Comparison of ENCODE assay signal across 11 cellular contexts in genomic region chr2:121790276-121790956, GRCh38. TPM values are rescaled to one million over a fixed set of nuclear protein-coding genes. Genes with fewer than 3 reads are reported as not detected.
DNase-seq lines count a peak whose midpoint lies in the region; ATAC-seq and TF ChIP-seq lines count a peak whose summit lies in the region.
"Had no signal": no experiment of that assay in that cellular context is flagged by ENCODE, and none has a peak within 500 bp of the region (broad histone marks: within the 10 kb centered on the region; RNA-seq: fewer than 3 reads in every experiment).

No MANE protein-coding gene starts in this region.

- no peak overlapping the region for H3K4me3 Mint-ChIP-seq in activated CD4-positive, alpha-beta T cell treated with anti-CD3 and anti-CD28 coated beads, Interleukin-2, amount 10 ng/mL, durations not matched to agents 24 days and 14 days
- no peak overlapping the region for H3K4me3 Mint-ChIP-seq in type B pancreatic cell
- no peak overlapping the region for H3K4me3 Mint-ChIP-seq in nephron progenitor cell

- no peaks in the 10 kb centered on the region for H3K4me1 Mint-ChIP-seq in activated CD4-positive, alpha-beta T cell treated with anti-CD3 and anti-CD28 coated beads, Interleukin-2, amount 10 ng/mL, durations not matched to agents 24 days and 14 days
- H3K4me1 Mint-ChIP-seq in type B pancreatic cell (ENCODE audit: unreplicated experiment) (peaks cover 6% of the 10 kb centered on the region), nephron progenitor cell (peaks cover 5% of the 10 kb centered on the region)

- no peaks in the 10 kb centered on the region for H3K36me3 Mint-ChIP-seq in activated CD4-positive, alpha-beta T cell treated with anti-CD3 and anti-CD28 coated beads, Interleukin-2, amount 10 ng/mL, durations not matched to agents 24 days and 14 days (ENCODE audit: low read depth)
- H3K36me3 Mint-ChIP-seq in type B pancreatic cell (no peaks in the 10 kb centered on the region), nephron progenitor cell (ENCODE audit: low read depth) (no peaks in the 10 kb centered on the region)

- H3K27me3 ChIP-seq in effector memory CD4-positive, alpha-beta T cell (replicated peaks; ENCODE audit: control insufficient read depth, insufficient read depth, low read length, poor library complexity, severe bottlenecking): no peaks in the 10 kb centered on the region

- H3K9me3 ChIP-seq in effector memory CD4-positive, alpha-beta T cell (ENCODE audit: control insufficient read depth, low read length): no peaks in the 10 kb centered on the region

- TF ChIP-seq CTCF in foreskin fibroblast (IDR thresholded peaks at IDR 0.05; ENCODE audit: low read depth, low read length) (no peak), type B pancreatic cell (conservative IDR thresholded peaks at IDR 0.05) (no peak), nephron progenitor cell (IDR thresholded peaks at IDR 0.05) (no peak)

- no peak overlapping the region for H3K27ac Mint-ChIP-seq in activated CD4-positive, alpha-beta T cell treated with anti-CD3 and anti-CD28 coated beads, Interleukin-2, amount 10 ng/mL, durations not matched to agents 24 days and 14 days
- H3K27ac Mint-ChIP-seq in type B pancreatic cell (peak overlapping the region; percentile 42), nephron progenitor cell (no peak overlapping the region)
- H3K27ac Mint-ChIP-seq: progenitor cell of endocrine pancreas had no signal

- no peak overlapping the region for H3K4me3 ChIP-seq in foreskin fibroblast (ENCODE audit: low read depth in 1 of 2, low read length in 2 of 2)
- no peak overlapping the region for H3K4me3 ChIP-seq in effector memory CD4-positive, alpha-beta T cell (ENCODE audit: insufficient read depth, low read depth, low read length, poor library complexity, severe bottlenecking)

- intact Hi-C loops in activated CD4-positive, alpha-beta T cell treated with anti-CD3 and anti-CD28 coated beads, Interleukin-2, amount 10 ng/mL, durations not matched to agents 24 days and 14 days (cut with micrococcal nuclease): no loop called here

- peak; percentile 9 for DNase-seq in activated CD4-positive, alpha-beta T cell treated with anti-CD3 and anti-CD28 coated beads for 48 hours
- DNase-seq in activated CD4-positive, alpha-beta T cell treated with anti-CD3 and anti-CD28 coated beads, Interleukin-2, amount 10 ng/mL, durations not matched to agents 24 days and 14 days: no peak
- DNase-seq in foreskin fibroblast (peak; percentile 85 to 90), type B pancreatic cell (ENCODE audit: extremely low spot score, unreplicated experiment) (no peak), nephron progenitor cell (no peak)
- DNase-seq in effector memory CD4-positive, alpha-beta T cell: no peak
- DNase-seq: activated effector memory CD4-positive, alpha-beta T cell treated with Interleukin-2 at 50 U/mL for 16 hours; NCI-H1105 treated with DMSO at 0.1 percent for 48 hours had no signal

- H3K4me1 ChIP-seq in effector memory CD4-positive, alpha-beta T cell (ENCODE audit: control insufficient read depth, insufficient read depth, low read length, poor library complexity, severe bottlenecking): no peaks in the 10 kb centered on the region

- no peak overlapping the region for H3K27ac ChIP-seq in effector memory CD4-positive, alpha-beta T cell (ENCODE audit: insufficient read depth, low read length, poor library complexity, severe bottlenecking)

- ATAC-seq in SK-N-SH treated with all-trans-retinoic acid at 6 μM for 48 hours (peak; percentile 81), GM21447 (IDR thresholded peaks at IDR 0.05; ENCODE audit: unreplicated experiment) (no peak)

- H3K9me3 Mint-ChIP-seq in activated CD4-positive, alpha-beta T cell treated with anti-CD3 and anti-CD28 coated beads, Interleukin-2, amount 10 ng/mL, durations not matched to agents 24 days and 14 days: no peaks in the 10 kb centered on the region
- H3K9me3 Mint-ChIP-seq in type B pancreatic cell (peaks cover 9% of the 10 kb centered on the region), nephron progenitor cell (peaks cover 7% of the 10 kb centered on the region)

- H3K36me3 ChIP-seq in effector memory CD4-positive, alpha-beta T cell (ENCODE audit: control insufficient read depth, insufficient read depth, low read length): no peaks in the 10 kb centered on the region

- peaks cover 6% of the 10 kb centered on the region for H3K27me3 Mint-ChIP-seq in activated CD4-positive, alpha-beta T cell treated with anti-CD3 and anti-CD28 coated beads, Interleukin-2, amount 10 ng/mL, durations not matched to agents 24 days and 14 days
- H3K27me3 Mint-ChIP-seq in type B pancreatic cell (peaks cover 13% of the 10 kb centered on the region), nephron progenitor cell (ENCODE audit: low read depth, poor library complexity) (peaks cover 18% of the 10 kb centered on the region)

TF ChIP-seq in SK-N-SH treated with all-trans-retinoic acid at 6 μM for 48 hours, 23 proteins besides CTCF, POLR2A, EP300 and RAD21:
- TF ChIP-seq TCF4 (CRISPR knock-in tag; IDR thresholded peaks at IDR 0.05; ENCODE audit: borderline replicate concordance) (no peak), ZNF70 (CRISPR knock-in tag; IDR thresholded peaks at IDR 0.05) (no peak), ESRRG (CRISPR knock-in tag; IDR thresholded peaks at IDR 0.05) (no peak), TOX (CRISPR knock-in tag; IDR thresholded peaks at IDR 0.05; ENCODE audit: borderline replicate concordance) (no peak), RARB (CRISPR knock-in tag; IDR thresholded peaks at IDR 0.05) (no peak), ISL1 (CRISPR knock-in tag; IDR thresholded peaks at IDR 0.05) (no peak)

RNA-seq across cellular contexts. Expression of gene TSN, which starts 35.0 kb away (rescaled TPM):
- 72.6 and 76.5 TPM in 2 replicates for total RNA-seq in activated CD4-positive, alpha-beta T cell treated with anti-CD3 and anti-CD28 coated beads, Interleukin-2, amount 10 ng/mL, durations not matched to agents 24 days and 14 days
- total RNA-seq in type B pancreatic cell (ENCODE audit: low replicate concordance): 64.6 and 87.6 TPM in 2 replicates

RNA-seq across cellular contexts. Expression of gene NIFK, which starts 53.7 kb away (rescaled TPM):
- total RNA-seq in activated CD4-positive, alpha-beta T cell treated with anti-CD3 and anti-CD28 coated beads, Interleukin-2, amount 10 ng/mL, durations not matched to agents 24 days and 14 days: 164 and 177 TPM in 2 replicates
- 55.5 and 60.9 TPM in 2 replicates for total RNA-seq in type B pancreatic cell (ENCODE audit: low replicate concordance)

Comparison
In these comparisons a context has a peak if more than half of its experiments do, and no peak if none do; other contexts are left out.
1. DNase-seq: peak in activated CD4-positive, alpha-beta T cell treated with anti-CD3 and anti-CD28 coated beads for 48 hours (single experiment) and foreskin fibroblast (2 of 2); none in activated CD4-positive, alpha-beta T cell treated with anti-CD3 and anti-CD28 coated beads, Interleukin-2, amount 10 ng/mL, durations not matched to agents 24 days and 14 days (single experiment), type B pancreatic cell (single experiment), effector memory CD4-positive, alpha-beta T cell (0 of 3) and nephron progenitor cell (single experiment).